ENCODE assay signal across 13 cellular contexts in the genomic region with DNA sequence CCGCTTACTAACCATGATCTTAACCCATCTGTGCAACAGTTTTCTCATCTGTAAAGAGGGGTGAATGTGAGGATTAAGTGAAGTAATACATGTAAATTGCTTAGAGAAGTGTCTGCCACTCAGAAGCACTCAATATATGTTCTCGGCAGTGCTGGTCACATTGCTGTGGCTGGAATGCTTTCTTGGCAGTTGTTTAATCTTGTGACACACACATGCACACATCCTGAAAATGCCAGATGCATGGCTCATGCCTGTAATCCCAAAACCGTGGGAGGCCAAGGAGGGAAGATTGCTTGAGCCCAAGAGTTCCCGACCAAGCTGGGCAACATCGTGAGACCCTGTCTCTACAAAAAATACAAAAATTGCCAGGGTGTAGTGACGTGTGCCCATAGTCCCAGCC. TPM values are rescaled to one million over a fixed set of nuclear protein-coding genes. Genes with fewer than 3 reads are reported as not detected.
A peak's percentile ranks its signal among the peaks of the same experiment; 100 is the strongest.
DNase-seq lines count a peak whose midpoint lies in the region; ATAC-seq, FAIRE-seq and TF ChIP-seq lines count a peak whose summit lies in the region.
"Had no signal": no experiment of that assay in that cellular context is flagged by ENCODE, and none has a peak within 500 bp of the region (broad histone marks: within the 10 kb centered on the region; RNA-seq: fewer than 3 reads in every experiment).

No MANE protein-coding gene starts in this region.

- no peak for ATAC-seq in activated CD4-positive, alpha-beta T cell treated with anti-CD3 and anti-CD28 coated beads for 36 hours

- H3K27ac ChIP-seq in AG04450 (ENCODE audit: low read depth, low read length) (peak overlapping the region; percentile 95), caudate nucleus (ENCODE audit: low read depth, low read length) (no peak overlapping the region)
- H3K27ac ChIP-seq: ascending aorta had no signal

- no peak overlapping the region for H3K4me3 Mint-ChIP-seq in chondrocyte (ENCODE audit: unreplicated experiment)
- H3K4me3 Mint-ChIP-seq in activated CD4-positive, alpha-beta T cell treated with anti-CD3 and anti-CD28 coated beads for 36 hours = no peak overlapping the region

- no peaks in the 10 kb centered on the region; the same call in 1 of the 2 replicates for H3K9me3 ChIP-seq in AG04450 (ENCODE audit: control insufficient read depth, insufficient read depth, low read length)
- H3K9me3 ChIP-seq: ascending aorta had no signal

- H3K27me3 ChIP-seq in AG04450 (ENCODE audit: control insufficient read depth, insufficient read depth, low read length) = no peaks in the 10 kb centered on the region
- H3K27me3 ChIP-seq: ascending aorta had no signal

- H3K36me3 Mint-ChIP-seq in chondrocyte (ENCODE audit: low read depth) = no peaks in the 10 kb centered on the region
- no peaks in the 10 kb centered on the region for H3K36me3 Mint-ChIP-seq in activated CD4-positive, alpha-beta T cell treated with anti-CD3 and anti-CD28 coated beads for 36 hours (ENCODE audit: low read depth)

- intact Hi-C loops in activated CD4-positive, alpha-beta T cell treated with anti-CD3 and anti-CD28 coated beads for 36 hours (cut with DNase I, micrococcal nuclease) = no loop called here

- TF ChIP-seq CTCF in AG04450 (IDR thresholded peaks at IDR 0.05; ENCODE audit: low read depth, low read length) (no peak), chondrocyte (IDR thresholded peaks at IDR 0.05) (no peak)

- FAIRE-seq in HTR-8/SVneo (lab: Jason Lieb, UNC) = peak; percentile 72

- CTCF ChIA-PET in AG04450 (lab: Charles Lee) = interaction anchor here (1.4 kb wide), 1 partner anchor 8 kb away, joined by 4 read pairs; no protein-coding TSS in a partner anchor
- CTCF ChIA-PET in activated CD4-positive, alpha-beta T cell treated with anti-CD3 and anti-CD28 coated beads for 36 hours (lab: Charles Lee) = interaction anchor here (1.0 kb wide), 1 partner anchor 40 kb away, joined by 3 read pairs; no protein-coding TSS in a partner anchor

- POLR2A ChIA-PET in AG04450 (lab: Yijun Ruan, JAX) = interaction anchor here (1.0 kb wide), 1 partner anchor 19 kb away, joined by 3 read pairs; no protein-coding TSS in a partner anchor
- POLR2A ChIA-PET in activated CD4-positive, alpha-beta T cell treated with anti-CD3 and anti-CD28 coated beads for 36 hours (lab: Charles Lee) = no interaction called here

- no peaks in the 10 kb centered on the region for H3K9me3 Mint-ChIP-seq in chondrocyte (ENCODE audit: low read depth)
- H3K9me3 Mint-ChIP-seq in activated CD4-positive, alpha-beta T cell treated with anti-CD3 and anti-CD28 coated beads for 36 hours (ENCODE audit: low read depth) = no peaks in the 10 kb centered on the region

- peaks cover 4% of the 10 kb centered on the region for H3K27me3 Mint-ChIP-seq in chondrocyte (ENCODE audit: low read depth)
- H3K27me3 Mint-ChIP-seq in activated CD4-positive, alpha-beta T cell treated with anti-CD3 and anti-CD28 coated beads for 36 hours = peaks cover 3% of the 10 kb centered on the region

- no peak overlapping the region for H3K4me3 ChIP-seq in AG04450 (ENCODE audit: low read depth, low read length)
- H3K4me3 ChIP-seq: ascending aorta had no signal

- H3K27ac Mint-ChIP-seq in chondrocyte (ENCODE audit: unreplicated experiment) = peak overlapping the region; percentile 91
- no peak overlapping the region for H3K27ac Mint-ChIP-seq in activated CD4-positive, alpha-beta T cell treated with anti-CD3 and anti-CD28 coated beads for 36 hours

- H3K4me1 Mint-ChIP-seq in chondrocyte (ENCODE audit: low read depth) = peaks cover 19% of the 10 kb centered on the region
- H3K4me1 Mint-ChIP-seq in activated CD4-positive, alpha-beta T cell treated with anti-CD3 and anti-CD28 coated beads for 36 hours = no peaks in the 10 kb centered on the region

- DNase-seq in AG04450 (ENCODE audit: low read depth, low spot score) (peak; percentile 92), HTR-8/SVneo (ENCODE audit: insufficient read length, low spot score) (peak; percentile 57), chondrocyte (ENCODE audit: low spot score) (no peak), lung microvascular endothelial cell (ENCODE audit: low read depth in 2 of 2) (peak; percentile 11 to 48), NCI-H446 (lab: John Stamatoyannopoulos, UW) (no peak), DMS153 (lab: John Stamatoyannopoulos, UW) (no peak), caudate nucleus (lab: John Stamatoyannopoulos, UW) (no peak)
- DNase-seq in activated CD4-positive, alpha-beta T cell treated with anti-CD3 and anti-CD28 coated beads for 36 hours = no peak
- DNase-seq: activated CD8-positive, alpha-beta memory T cell treated with anti-CD3 and anti-CD28 coated beads, Interleukin-2, amount 50 U/mL, for 48 hours; NCI-H1436 had no signal

RNA-seq across cellular contexts. Expression of gene DMKN, which starts 4.9 kb away (rescaled TPM):
- polyA plus RNA-seq in AG04450 (2011; rRNA removed) = 1.3 and 1.6 TPM in 2 replicates
- polyA minus RNA-seq in AG04450 (2011; rRNA and poly(A)+ RNA removed) = 0.35 and 0.46 TPM in 2 replicates
- 1.3 to 2.1 TPM in 2 of 3 replicates, not detected in the other for total RNA-seq in chondrocyte
- not detected in 2 replicates for total RNA-seq in lung microvascular endothelial cell
- 1 to 10 TPM; 1.1 to 1.3 TPM for total RNA-seq in activated CD4-positive, alpha-beta T cell treated with anti-CD3 and anti-CD28 coated beads for 36 hours
- total RNA-seq: glomerular endothelial cell had no signal

RNA-seq across cellular contexts. Expression of gene SBSN, which starts 9.8 kb away (rescaled TPM):
- 1.8 and 2.1 TPM in 2 replicates for polyA plus RNA-seq in AG04450 (2011; rRNA removed)
- polyA minus RNA-seq in AG04450 (2011; rRNA and poly(A)+ RNA removed) = 0.30 and 1.1 TPM in 2 replicates
- 0.30 to 0.56 TPM (median 0.36 TPM) in 3 replicates for total RNA-seq in chondrocyte
- total RNA-seq in lung microvascular endothelial cell = not detected in 2 replicates
- not detected for total RNA-seq in activated CD4-positive, alpha-beta T cell treated with anti-CD3 and anti-CD28 coated beads for 36 hours
- total RNA-seq: ascending aorta, glomerular endothelial cell, mucosa of gallbladder had no signal

RNA-seq across cellular contexts. Expression of gene GAPDHS, which starts 14.9 kb away (rescaled TPM):
- polyA plus RNA-seq in AG04450 (2011; rRNA removed) = not detected in 2 replicates
- not detected in 2 replicates for polyA minus RNA-seq in AG04450 (2011; rRNA and poly(A)+ RNA removed)
- total RNA-seq in chondrocyte (not detected in 3 replicates), lung microvascular endothelial cell (not detected in 2 replicates)
- total RNA-seq in activated CD4-positive, alpha-beta T cell treated with anti-CD3 and anti-CD28 coated beads for 36 hours = not detected
- total RNA-seq: ascending aorta, glomerular endothelial cell, mucosa of gallbladder had no signal

RNA-seq across cellular contexts. Expression of gene TMEM147, which starts 27.1 kb away (rescaled TPM):
- polyA plus RNA-seq in AG04450 (2011; rRNA removed) = 88.7 and 116 TPM in 2 replicates
- 86.7 and 110 TPM in 2 replicates for polyA minus RNA-seq in AG04450 (2011; rRNA and poly(A)+ RNA removed)
- total RNA-seq in chondrocyte (86.3 to 105 TPM (median 90.9 TPM) in 3 replicates), lung microvascular endothelial cell (51.4 and 75.2 TPM in 2 replicates)
- total RNA-seq in activated CD4-positive, alpha-beta T cell treated with anti-CD3 and anti-CD28 coated beads for 36 hours = 10 to 100 TPM; 73.1 to 73.8 TPM

RNA-seq across cellular contexts. Expression of gene KRTDAP, which starts 28.0 kb away (rescaled TPM):
- not detected in 2 replicates for polyA plus RNA-seq in AG04450 (2011; rRNA removed)
- polyA minus RNA-seq in AG04450 (2011; rRNA and poly(A)+ RNA removed) = not detected in 2 replicates
- total RNA-seq in chondrocyte = not detected in 3 replicates
- not detected in 2 replicates for total RNA-seq in lung microvascular endothelial cell
- total RNA-seq in activated CD4-positive, alpha-beta T cell treated with anti-CD3 and anti-CD28 coated beads for 36 hours = not detected
- total RNA-seq: ascending aorta, glomerular endothelial cell, mucosa of gallbladder had no signal

Comparison
In these comparisons a context has a peak if more than half of its experiments do, and no peak if none do; other contexts are left out.
1. DNase-seq: peak in AG04450 (single experiment), HTR-8/SVneo (single experiment) and lung microvascular endothelial cell (2 of 2); none in chondrocyte (single experiment), NCI-H446 (0 of 2), DMS153 (single experiment), activated CD4-positive, alpha-beta T cell treated with anti-CD3 and anti-CD28 coated beads for 36 hours (single experiment) and caudate nucleus (0 of 61).